2 cellular contexts compared by ENCODE assay signal in genomic region chr11:114163830-114164401, GRCh38.
TF ChIP-seq lines count a peak whose summit lies in the region.

No MANE protein-coding gene starts in this region.

TF ChIP-seq in liver, 16 proteins besides CTCF, POLR2A, EP300 and RAD21 (continued from another document):
- TF ChIP-seq FOXA1 (IDR thresholded peaks at IDR 0.05) (no peak), SP1 (IDR thresholded peaks at IDR 0.05) (peak; percentile 74), RXRA (IDR thresholded peaks at IDR 0.05) (peak in 1 of 2 donors; percentile 8), FOXA2 (IDR thresholded peaks at IDR 0.05) (no peak)
- TF ChIP-seq, protein P1, sequence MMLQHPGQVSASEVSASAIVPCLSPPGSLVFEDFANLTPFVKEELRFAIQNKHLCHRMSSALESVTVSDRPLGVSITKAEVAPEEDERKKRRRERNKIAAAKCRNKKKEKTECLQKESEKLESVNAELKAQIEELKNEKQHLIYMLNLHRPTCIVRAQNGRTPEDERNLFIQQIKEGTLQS (IDR thresholded peaks at IDR 0.05), result no peak
TF ChIP-seq in liver: peak in this region for 4.

TF ChIP-seq in neural cell, 6 proteins besides CTCF, POLR2A, EP300 and RAD21 (continued from another document):
- TF ChIP-seq, protein P2, sequence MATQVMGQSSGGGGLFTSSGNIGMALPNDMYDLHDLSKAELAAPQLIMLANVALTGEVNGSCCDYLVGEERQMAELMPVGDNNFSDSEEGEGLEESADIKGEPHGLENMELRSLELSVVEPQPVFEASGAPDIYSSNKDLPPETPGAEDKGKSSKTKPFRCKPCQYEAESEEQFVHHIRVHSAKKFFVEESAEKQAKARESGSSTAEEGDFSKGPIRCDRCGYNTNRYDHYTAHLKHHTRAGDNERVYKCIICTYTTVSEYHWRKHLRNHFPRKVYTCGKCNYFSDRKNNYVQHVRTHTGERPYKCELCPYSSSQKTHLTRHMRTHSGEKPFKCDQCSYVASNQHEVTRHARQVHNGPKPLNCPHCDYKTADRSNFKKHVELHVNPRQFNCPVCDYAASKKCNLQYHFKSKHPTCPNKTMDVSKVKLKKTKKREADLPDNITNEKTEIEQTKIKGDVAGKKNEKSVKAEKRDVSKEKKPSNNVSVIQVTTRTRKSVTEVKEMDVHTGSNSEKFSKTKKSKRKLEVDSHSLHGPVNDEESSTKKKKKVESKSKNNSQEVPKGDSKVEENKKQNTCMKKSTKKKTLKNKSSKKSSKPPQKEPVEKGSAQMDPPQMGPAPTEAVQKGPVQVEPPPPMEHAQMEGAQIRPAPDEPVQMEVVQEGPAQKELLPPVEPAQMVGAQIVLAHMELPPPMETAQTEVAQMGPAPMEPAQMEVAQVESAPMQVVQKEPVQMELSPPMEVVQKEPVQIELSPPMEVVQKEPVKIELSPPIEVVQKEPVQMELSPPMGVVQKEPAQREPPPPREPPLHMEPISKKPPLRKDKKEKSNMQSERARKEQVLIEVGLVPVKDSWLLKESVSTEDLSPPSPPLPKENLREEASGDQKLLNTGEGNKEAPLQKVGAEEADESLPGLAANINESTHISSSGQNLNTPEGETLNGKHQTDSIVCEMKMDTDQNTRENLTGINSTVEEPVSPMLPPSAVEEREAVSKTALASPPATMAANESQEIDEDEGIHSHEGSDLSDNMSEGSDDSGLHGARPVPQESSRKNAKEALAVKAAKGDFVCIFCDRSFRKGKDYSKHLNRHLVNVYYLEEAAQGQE (IDR thresholded peaks at IDR 0.05; ENCODE audit: borderline replicate concordance), result no peak
- no peak for TF ChIP-seq SMC3 (conservative IDR thresholded peaks at IDR 0.05; ENCODE audit: poor library complexity)
